Comparison of ENCODE assay signal across 21 cellular contexts in genomic region chr11:57732661-57733060, GRCh38. TPM values are rescaled to one million over a fixed set of nuclear protein-coding genes. Genes with fewer than 3 reads are reported as not detected.
DNase-seq lines count a peak whose midpoint lies in the region; ATAC-seq, FAIRE-seq and TF ChIP-seq lines count a peak whose summit lies in the region.
"Had no signal": no experiment of that assay in that cellular context is flagged by ENCODE, and none has a peak within 500 bp of the region (broad histone marks: within the 10 kb centered on the region; RNA-seq: fewer than 3 reads in every experiment).

No MANE protein-coding gene starts in this region.

- TF ChIP-seq CTCF in PC-9 (conservative IDR thresholded peaks at IDR 0.05), result no peak
- TF ChIP-seq CTCF in K562 (IDR thresholded peaks at IDR 0.05 in 2 of 3, conservative IDR thresholded peaks at IDR 0.05 in 1 of 3; ENCODE audit: insufficient read depth in 2 of 3, low read depth in 1 of 3, low read length in 3 of 3), result no peak

- no peaks in the 10 kb centered on the region for H3K9me3 ChIP-seq in CD4-positive, CD25-positive, alpha-beta regulatory T cell (ENCODE audit: control insufficient read depth in 2 of 2, low read length in 2 of 2)
- H3K9me3 ChIP-seq in PC-9 (ENCODE audit: insufficient read depth, low read depth), result no peaks in the 10 kb centered on the region
- H3K9me3 ChIP-seq in K562 (replicated peaks; ENCODE audit: control insufficient read depth, insufficient read depth, low read depth, low read length), result no peaks in the 10 kb centered on the region
- no peaks in the 10 kb centered on the region for H3K9me3 ChIP-seq in small intestine (ENCODE audit: control insufficient read depth, low read depth)
- no peaks in the 10 kb centered on the region for H3K9me3 ChIP-seq in right cardiac atrium (ENCODE audit: control insufficient read depth, low read length)

- BruUV-seq in PC-9 (replicated peaks; lab: Mats Ljungman, UMichigan) (no TSS peak), K562 (replicated peaks; lab: Mats Ljungman, UMichigan) (no TSS peak)

- H3K4me1 Mint-ChIP-seq in CD4-positive, CD25-positive, alpha-beta regulatory T cell, result peaks cover 11 to 25% (median 17%) of the 10 kb centered on the region in 4 donors

- FAIRE-seq in K562 (lab: Jason Lieb, UNC) (no peak), small intestine (lab: Jason Lieb, UNC) (no peak)
- FAIRE-seq: D721Med, G401.6, H54 had no signal

- POLR2A ChIA-PET in PC-9 (lab: Charles Lee; ENCODE audit: unreplicated experiment) (interaction anchor here (0.6 to 1.1 kb wide), 3 partner anchors 11 to 29 kb away, joined by 5 to 7 read pairs (median 6); no protein-coding TSS in a partner anchor), K562 (lab: Yijun Ruan, JAX) (interaction anchor here (0.6 to 1.9 kb wide), 7 partner anchors 9 to 387 kb away, joined by 3 to 7 read pairs (median 4); partner anchors contain the start of gene SELENOH)

- no peak for TF ChIP-seq POLR2A in K562 (conservative IDR thresholded peaks at IDR 0.05)

- 64% methylated on average over 1 of the region's 1 CpG for WGBS in K562 (ENCODE audit: insufficient coverage, low coverage, missing lambda C conversion rate)
- 47 to 98% (median 54%) methylated on average over 1 of the region's 1 CpG for WGBS in small intestine, 3 donors
- 96% methylated on average over 1 of the region's 1 CpG for WGBS in right cardiac atrium

- H3K27ac Mint-ChIP-seq in CD4-positive, CD25-positive, alpha-beta regulatory T cell, result peak overlapping the region in 2 of 3 donors; percentile 3 to 67
- H3K27ac Mint-ChIP-seq: CD8-positive, alpha-beta T cell; IgD-negative memory B cell had no signal

- H3K79me2 ChIP-seq in PC-9 (ENCODE audit: low read depth) (peaks cover 85% of the 10 kb centered on the region), K562 (ENCODE audit: control insufficient read depth, insufficient read depth, low read length) (peaks cover 95% of the 10 kb centered on the region)

- H3F3A ChIP-seq in PC-9 (ENCODE audit: insufficient read depth, low read depth), result peaks cover 36% of the 10 kb centered on the region

- no peak overlapping the region for H3K9ac ChIP-seq in K562 (ENCODE audit: insufficient read depth in 1 of 2, low read depth in 2 of 2, low read length in 2 of 2)
- H3K9ac ChIP-seq: GM23248 had no signal

- no peaks in the 10 kb centered on the region for H3K9me3 Mint-ChIP-seq in CD4-positive, CD25-positive, alpha-beta regulatory T cell
- H3K9me3 Mint-ChIP-seq: CD8-positive, alpha-beta T cell; IgD-negative memory B cell had no signal

- CTCF ChIA-PET in PC-9 (lab: Charles Lee) (interaction anchor here (0.7 kb wide), 1 partner anchor 248 kb away, joined by 11 read pairs; no protein-coding TSS in a partner anchor), K562 (lab: Yijun Ruan, JAX; ENCODE audit: low intra/inter-chr PET ratio) (no interaction called here)

- H3K27me3 ChIP-seq in CD4-positive, CD25-positive, alpha-beta regulatory T cell (ENCODE audit: control insufficient read depth, insufficient read depth, low read length), result no peaks in the 10 kb centered on the region
- H3K27me3 ChIP-seq in PC-9 (ENCODE audit: insufficient read depth, low read depth), result no peaks in the 10 kb centered on the region
- no peaks in the 10 kb centered on the region for H3K27me3 ChIP-seq in K562 (ENCODE audit: control insufficient read depth in 2 of 2, insufficient read depth in 2 of 2, low read length in 2 of 2)
- H3K27me3 ChIP-seq in small intestine (ENCODE audit: control insufficient read depth in 2 of 2, insufficient read depth in 2 of 2, low read length in 2 of 2), result no peaks in the 10 kb centered on the region
- no peaks in the 10 kb centered on the region for H3K27me3 ChIP-seq in right cardiac atrium (ENCODE audit: control insufficient read depth, insufficient read depth)

- H3K4me1 ChIP-seq in CD4-positive, CD25-positive, alpha-beta regulatory T cell (ENCODE audit: control insufficient read depth, insufficient read depth, low read length, poor library complexity, severe bottlenecking), result no peaks in the 10 kb centered on the region
- H3K4me1 ChIP-seq in PC-9 (replicated peaks; ENCODE audit: insufficient read depth) (peaks cover 31% of the 10 kb centered on the region), K562 (replicated peaks in 1 of 2; ENCODE audit: control insufficient read depth in 2 of 2, insufficient read depth in 2 of 2, low read length in 2 of 2) (peaks cover 15 to 17% of the 10 kb centered on the region in 2 experiments), small intestine (ENCODE audit: control insufficient read depth in 2 of 2, insufficient read depth in 1 of 2, low read depth in 1 of 2, low read length in 1 of 2) (no peaks in the 10 kb centered on the region), right cardiac atrium (ENCODE audit: control insufficient read depth, insufficient read depth, low read length) (no peaks in the 10 kb centered on the region)

- H3K4me2 ChIP-seq in PC-9 (peak overlapping the region; percentile 73), K562 (ENCODE audit: insufficient read depth, low read length) (no peak overlapping the region)

- no peaks in the 10 kb centered on the region for H3K9me1 ChIP-seq in K562 (ENCODE audit: control insufficient read depth, insufficient read depth, low read length)

- H3K4me3 Mint-ChIP-seq in CD4-positive, CD25-positive, alpha-beta regulatory T cell, result no peak overlapping the region
- H3K4me3 Mint-ChIP-seq: CD8-positive, alpha-beta T cell; IgD-negative memory B cell had no signal

- H3K36me3 Mint-ChIP-seq in CD4-positive, CD25-positive, alpha-beta regulatory T cell, result peaks cover 10% of the 10 kb centered on the region
- H3K36me3 Mint-ChIP-seq: IgD-negative memory B cell had no signal

- H4K20me1 ChIP-seq in PC-9 (ENCODE audit: insufficient read depth) (no peaks in the 10 kb centered on the region), K562 (replicated peaks; ENCODE audit: control insufficient read depth, insufficient read depth, low read length) (peaks cover 7% of the 10 kb centered on the region)

- DNase-seq in CD4-positive, CD25-positive, alpha-beta regulatory T cell, result no peak
- DNase-seq in PC-9 (peak; percentile 12 to 59), K562 (ENCODE audit: extremely low read depth in 1 of 4, low spot score in 3 of 4) (no peak), small intestine (peak; percentile 69), iPS-NIHi7 (ENCODE audit: extremely low spot score) (no peak), right cardiac atrium (no peak), cortex of kidney (lab: John Stamatoyannopoulos, UW) (no peak)
- DNase-seq: ACHN; C1 segment of cervical spinal cord; CD8-positive, alpha-beta T cell; COR-L47; DMS153; DMS79 treated with DMSO at 0.1 percent for 48 hours; EL; GM23248 had no signal

- intact Hi-C loops in PC-9 (cut with micrococcal nuclease; ENCODE audit: unreplicated experiment) (loop anchor here (1.0 kb wide), 3 partner anchors 20 to 67 kb away; partner anchors contain the start of genes MED19 and TMX2), K562 (cut with micrococcal nuclease) (no loop called here), right cardiac atrium (cut with DNase I) (no loop called here)

- H3K27me3 Mint-ChIP-seq in CD4-positive, CD25-positive, alpha-beta regulatory T cell, result no peaks in the 10 kb centered on the region
- H3K27me3 Mint-ChIP-seq: IgD-negative memory B cell had no signal

- H3K9me2 ChIP-seq in PC-9 (ENCODE audit: insufficient read depth), result no peaks in the 10 kb centered on the region

- no peak overlapping the region for H3K4me3 ChIP-seq in CD4-positive, CD25-positive, alpha-beta regulatory T cell (ENCODE audit: low read depth, low read length)
- H3K4me3 ChIP-seq in PC-9, result peak overlapping the region; percentile 15; the same call in 1 of the 2 replicates
- H3K4me3 ChIP-seq in K562, result no peak overlapping the region
- no peak overlapping the region for H3K4me3 ChIP-seq in small intestine (ENCODE audit: low read depth in 1 of 2, low read length in 2 of 2)
- no peak overlapping the region for H3K4me3 ChIP-seq in right cardiac atrium (ENCODE audit: low read length)
- H3K4me3 ChIP-seq: GM23248 had no signal

- no peak overlapping the region for H3K27ac ChIP-seq in CD4-positive, CD25-positive, alpha-beta regulatory T cell (ENCODE audit: insufficient read depth, low read length, poor library complexity, severe bottlenecking)
- H3K27ac ChIP-seq in PC-9 (peak overlapping the region; percentile 90), K562 (ENCODE audit: extremely low read depth, low read depth, low read length) (peak overlapping the region; percentile 8; the same call in 1 of the 3 replicates), small intestine (ENCODE audit: low read depth in 1 of 2, low read length in 1 of 2) (no peak overlapping the region), right cardiac atrium (ENCODE audit: low read length) (no peak overlapping the region)
- H3K27ac ChIP-seq: GM23248 had no signal

- in situ Hi-C loops in K562 (cut with MboI), result no loop called here

- peaks cover 10% of the 10 kb centered on the region for H3K36me3 ChIP-seq in CD4-positive, CD25-positive, alpha-beta regulatory T cell (ENCODE audit: control insufficient read depth, insufficient read depth, low read length)
- H3K36me3 ChIP-seq in PC-9 (ENCODE audit: low read depth), result peaks cover 13% of the 10 kb centered on the region; the same call in 1 of the 2 replicates
- peaks cover 70% of the 10 kb centered on the region for H3K36me3 ChIP-seq in K562 (ENCODE audit: control insufficient read depth, insufficient read depth, low read length)
- H3K36me3 ChIP-seq in small intestine (ENCODE audit: control insufficient read depth in 2 of 2, insufficient read depth in 2 of 2, low read length in 2 of 2), result no peaks in the 10 kb centered on the region

- no peak for ATAC-seq in CD4-positive, CD25-positive, alpha-beta regulatory T cell (ENCODE audit: low read depth in 2 of 2)
- ATAC-seq in K562 (0 out of 3 replicates have a peak, but pooled peaks have one; percentile 13), right cardiac atrium (no peak)
- ATAC-seq: CD8-positive, alpha-beta T cell had no signal

- H2AFZ ChIP-seq in PC-9, result no peak overlapping the region
- no peak overlapping the region for H2AFZ ChIP-seq in K562 (ENCODE audit: low read depth, low read length)
- H2AFZ ChIP-seq: GM23248 had no signal

- no peak for TF ChIP-seq RAD21 in K562 (CRISPR knock-in tag; conservative IDR thresholded peaks at IDR 0.05 in 1 of 2, IDR thresholded peaks at IDR 0.05 in 1 of 2)

- TF ChIP-seq EP300 in K562 (IDR thresholded peaks at IDR 0.05; ENCODE audit: low read length), result no peak

RNA-seq across cellular contexts. Expression of gene SELENOH, which starts 8.6 kb away (rescaled TPM):
- total RNA-seq in CD4-positive, CD25-positive, alpha-beta regulatory T cell, result 68.6 TPM
- polyA plus RNA-seq in CD4-positive, CD25-positive, alpha-beta regulatory T cell, result 100 to 1,000 TPM; 205 to 248 (median 214) TPM
- total RNA-seq in PC-9 (2021) (211 and 318 TPM in 2 replicates), K562 (2014; rRNA removed) (254 and 261 TPM in 2 replicates), K562 (2014; rRNA removed; fragmentation: Illumina TruSeq; extraction: Trizol) (47.8 and 49.2 TPM in 2 replicates), K562 (2015; rRNA removed; fragmentation: Illumina TruSeq; extraction: Trizol) (118 and 136 TPM in 2 replicates), K562 (2021) (194 and 216 TPM in 2 replicates), right cardiac atrium (100 to 1,000 TPM in 2 of 4 donors, 10 to 100 TPM in 2; 91.3 to 110 (median 99.1) TPM)
- total RNA-seq in K562 (2011; cell fraction: chromatin; rRNA removed; ENCODE audit: low replicate concordance), result 83.6 and 114 TPM in 2 replicates
- total RNA-seq in K562 (2011; cell fraction: nucleolus; rRNA removed), result 79.0 and 105 TPM in 2 replicates
- total RNA-seq in K562 (2011; cell fraction: nucleoplasm; rRNA removed), result 100 and 130 TPM in 2 replicates
- polyA plus RNA-seq in K562 (2011; rRNA removed) (116 and 120 TPM in 2 replicates), K562 (2014; fragmentation: Illumina TruSeq; extraction: Trizol) (33.9 and 70.6 TPM in 2 replicates), K562 (2014; fragmentation: Nextera tagmentation; extraction: Ambion mirVana) (10 to 100 TPM; 16.6 to 39.5 TPM), K562 (2014; rRNA removed) (278 and 299 TPM in 2 replicates), small intestine (100 to 1,000 TPM in 2 of 3 donors, 10 to 100 TPM in 1; 78.3 to 148 (median 144) TPM), right cardiac atrium (163 TPM)
- 130 and 220 TPM in 2 replicates for polyA plus RNA-seq in K562 (2011; cell fraction: cytosol; rRNA removed)
- 80.1 and 86.3 TPM in 2 replicates for polyA plus RNA-seq in K562 (2011; cell fraction: nucleus; rRNA removed)
- polyA plus RNA-seq in K562 (2012), result 164 and 181 TPM in 2 replicates
- polyA minus RNA-seq in K562 (2011; rRNA and poly(A)+ RNA removed), result 18.6 and 22.8 TPM in 2 replicates
- polyA minus RNA-seq in K562 (2011; cell fraction: cytosol; rRNA and poly(A)+ RNA removed), result 22.3 and 25.8 TPM in 2 replicates
- polyA minus RNA-seq in K562 (2011; cell fraction: nucleus; rRNA and poly(A)+ RNA removed), result 33.8 and 45.2 TPM in 2 replicates

RNA-seq across cellular contexts. Expression of gene BTBD18, which starts 19.0 kb away (rescaled TPM):
- total RNA-seq in CD4-positive, CD25-positive, alpha-beta regulatory T cell, result not detected
- under 1 TPM; 0.20 to 0.61 (median 0.52) TPM for polyA plus RNA-seq in CD4-positive, CD25-positive, alpha-beta regulatory T cell
- not detected in 2 replicates for total RNA-seq in PC-9 (2021)
- not detected in 2 replicates for total RNA-seq in K562 (2011; cell fraction: chromatin; rRNA removed; ENCODE audit: low replicate concordance)
- total RNA-seq in K562 (2011; cell fraction: nucleolus; rRNA removed), result not detected in 2 replicates
- not detected in 2 replicates for total RNA-seq in K562 (2011; cell fraction: nucleoplasm; rRNA removed)
- not detected in 2 replicates for total RNA-seq in K562 (2014; rRNA removed)
- total RNA-seq in K562 (2014; rRNA removed; fragmentation: Illumina TruSeq; extraction: Trizol), result not detected in 2 replicates
- not detected in 2 replicates for total RNA-seq in K562 (2015; rRNA removed; fragmentation: Illumina TruSeq; extraction: Trizol)
- total RNA-seq in K562 (2021), result not detected in 2 replicates
- not detected in 2 replicates for polyA plus RNA-seq in K562 (2011; rRNA removed)
- not detected in 2 replicates for polyA plus RNA-seq in K562 (2011; cell fraction: cytosol; rRNA removed)
- polyA plus RNA-seq in K562 (2011; cell fraction: nucleus; rRNA removed), result not detected in 2 replicates
- polyA plus RNA-seq in K562 (2012), result 0.10 and 0.18 TPM in 2 replicates
- not detected in 2 replicates for polyA plus RNA-seq in K562 (2014; fragmentation: Illumina TruSeq; extraction: Trizol)
- under 1 TPM in 1 of 2 experiments, not detected in 1; 0.06 TPM for polyA plus RNA-seq in K562 (2014; fragmentation: Nextera tagmentation; extraction: Ambion mirVana)
- not detected in 2 replicates for polyA plus RNA-seq in K562 (2014; rRNA removed)
- polyA minus RNA-seq in K562 (2011; rRNA and poly(A)+ RNA removed), result not detected in 2 replicates
- not detected in 2 replicates for polyA minus RNA-seq in K562 (2011; cell fraction: cytosol; rRNA and poly(A)+ RNA removed)
- not detected in 2 replicates for polyA minus RNA-seq in K562 (2011; cell fraction: nucleus; rRNA and poly(A)+ RNA removed)
- not detected for polyA plus RNA-seq in small intestine
- not detected for total RNA-seq in right cardiac atrium
- polyA plus RNA-seq in right cardiac atrium, result 0.02 TPM
- total RNA-seq: A172; CD8-positive, alpha-beta T cell; GM23248; HT-29 had no signal
- polyA plus RNA-seq: GM23248 had no signal

RNA-seq across cellular contexts. Expression of gene TMX2, which starts 20.3 kb away (rescaled TPM):
- 33.3 TPM for total RNA-seq in CD4-positive, CD25-positive, alpha-beta regulatory T cell
- polyA plus RNA-seq in CD4-positive, CD25-positive, alpha-beta regulatory T cell, result 10 to 100 TPM; 63.2 to 92.4 (median 72.8) TPM
- 124 and 138 TPM in 2 replicates for total RNA-seq in PC-9 (2021)
- 254 and 323 TPM in 2 replicates for total RNA-seq in K562 (2011; cell fraction: chromatin; rRNA removed; ENCODE audit: low replicate concordance)
- total RNA-seq in K562 (2011; cell fraction: nucleolus; rRNA removed), result 286 and 299 TPM in 2 replicates
- 359 and 435 TPM in 2 replicates for total RNA-seq in K562 (2011; cell fraction: nucleoplasm; rRNA removed)
- total RNA-seq in K562 (2014; rRNA removed), result 184 and 195 TPM in 2 replicates
- 232 and 235 TPM in 2 replicates for total RNA-seq in K562 (2014; rRNA removed; fragmentation: Illumina TruSeq; extraction: Trizol)
- total RNA-seq in K562 (2015; rRNA removed; fragmentation: Illumina TruSeq; extraction: Trizol), result 215 and 227 TPM in 2 replicates
- total RNA-seq in K562 (2021), result 175 and 176 TPM in 2 replicates
- 169 and 192 TPM in 2 replicates for polyA plus RNA-seq in K562 (2011; rRNA removed)
- 147 and 153 TPM in 2 replicates for polyA plus RNA-seq in K562 (2011; cell fraction: cytosol; rRNA removed)
- 239 and 329 TPM in 2 replicates for polyA plus RNA-seq in K562 (2011; cell fraction: nucleus; rRNA removed)
- polyA plus RNA-seq in K562 (2012), result 152 and 169 TPM in 2 replicates
- polyA plus RNA-seq in K562 (2014; fragmentation: Illumina TruSeq; extraction: Trizol), result 243 and 281 TPM in 2 replicates
- 100 to 1,000 TPM; 381 to 433 TPM for polyA plus RNA-seq in K562 (2014; fragmentation: Nextera tagmentation; extraction: Ambion mirVana)
- 218 and 224 TPM in 2 replicates for polyA plus RNA-seq in K562 (2014; rRNA removed)
- 211 and 260 TPM in 2 replicates for polyA minus RNA-seq in K562 (2011; rRNA and poly(A)+ RNA removed)
- 74.3 and 111 TPM in 2 replicates for polyA minus RNA-seq in K562 (2011; cell fraction: cytosol; rRNA and poly(A)+ RNA removed)
- 62.1 and 97.1 TPM in 2 replicates for polyA minus RNA-seq in K562 (2011; cell fraction: nucleus; rRNA and poly(A)+ RNA removed)
- 100 to 1,000 TPM in 1 of 3 donors, 10 to 100 TPM in 2; 43.4 to 152 (median 63.0) TPM for polyA plus RNA-seq in small intestine
- 10 to 100 TPM; 57.4 to 78.1 (median 70.8) TPM for total RNA-seq in right cardiac atrium
- polyA plus RNA-seq in right cardiac atrium, result 73.2 TPM

RNA-seq across cellular contexts. Expression of gene MED19, which starts 20.6 kb away (rescaled TPM):
- total RNA-seq in CD4-positive, CD25-positive, alpha-beta regulatory T cell, result 13.7 TPM
- polyA plus RNA-seq in CD4-positive, CD25-positive, alpha-beta regulatory T cell, result 10 to 100 TPM; 15.3 to 22.6 (median 20.8) TPM
- total RNA-seq in PC-9 (2021) (25.3 and 26.9 TPM in 2 replicates), K562 (2014; rRNA removed) (19.3 and 23.5 TPM in 2 replicates), K562 (2014; rRNA removed; fragmentation: Illumina TruSeq; extraction: Trizol) (13.9 and 14.9 TPM in 2 replicates), K562 (2015; rRNA removed; fragmentation: Illumina TruSeq; extraction: Trizol) (15.0 and 17.2 TPM in 2 replicates), K562 (2021) (13.7 and 14.0 TPM in 2 replicates), right cardiac atrium (10 to 100 TPM in 2 of 4 donors, 1 to 10 TPM in 2; 8.4 to 10.5 (median 9.5) TPM)
- 14.1 and 17.9 TPM in 2 replicates for total RNA-seq in K562 (2011; cell fraction: chromatin; rRNA removed; ENCODE audit: low replicate concordance)
- total RNA-seq in K562 (2011; cell fraction: nucleolus; rRNA removed), result 13.6 and 15.0 TPM in 2 replicates
- 11.6 and 12.5 TPM in 2 replicates for total RNA-seq in K562 (2011; cell fraction: nucleoplasm; rRNA removed)
- polyA plus RNA-seq in K562 (2011; rRNA removed) (16.4 and 19.2 TPM in 2 replicates), K562 (2014; fragmentation: Illumina TruSeq; extraction: Trizol) (17.7 and 19.8 TPM in 2 replicates), K562 (2014; fragmentation: Nextera tagmentation; extraction: Ambion mirVana) (1 to 10 TPM; 7.3 to 7.9 TPM), K562 (2014; rRNA removed) (15.9 and 22.1 TPM in 2 replicates), small intestine (10 to 100 TPM; 15.9 to 18.4 (median 18.2) TPM), right cardiac atrium (9.8 TPM)
- polyA plus RNA-seq in K562 (2011; cell fraction: cytosol; rRNA removed), result 22.5 and 55.4 TPM in 2 replicates
- polyA plus RNA-seq in K562 (2011; cell fraction: nucleus; rRNA removed), result 15.2 and 18.3 TPM in 2 replicates
- 15.4 and 19.6 TPM in 2 replicates for polyA plus RNA-seq in K562 (2012)
- 7.4 and 10.3 TPM in 2 replicates for polyA minus RNA-seq in K562 (2011; rRNA and poly(A)+ RNA removed)
- 4.0 and 5.4 TPM in 2 replicates for polyA minus RNA-seq in K562 (2011; cell fraction: cytosol; rRNA and poly(A)+ RNA removed)
- 4.7 and 5.3 TPM in 2 replicates for polyA minus RNA-seq in K562 (2011; cell fraction: nucleus; rRNA and poly(A)+ RNA removed)

RNA-seq across cellular contexts. Expression of gene CTNND1, which starts 28.9 kb away (rescaled TPM):
- 19.4 TPM for total RNA-seq in CD4-positive, CD25-positive, alpha-beta regulatory T cell
- 1 to 10 TPM in 3 of 4 donors, under 1 TPM in 1; 0.53 to 4.4 (median 2.0) TPM for polyA plus RNA-seq in CD4-positive, CD25-positive, alpha-beta regulatory T cell
- total RNA-seq in PC-9 (2021), result 340 and 413 TPM in 2 replicates
- total RNA-seq in K562 (2011; cell fraction: chromatin; rRNA removed; ENCODE audit: low replicate concordance), result 231 and 262 TPM in 2 replicates
- 84.4 and 84.7 TPM in 2 replicates for total RNA-seq in K562 (2011; cell fraction: nucleolus; rRNA removed)
- total RNA-seq in K562 (2011; cell fraction: nucleoplasm; rRNA removed), result 126 and 154 TPM in 2 replicates
- total RNA-seq in K562 (2014; rRNA removed), result 38.2 and 48.9 TPM in 2 replicates
- total RNA-seq in K562 (2014; rRNA removed; fragmentation: Illumina TruSeq; extraction: Trizol), result 37.4 and 41.7 TPM in 2 replicates
- total RNA-seq in K562 (2015; rRNA removed; fragmentation: Illumina TruSeq; extraction: Trizol), result 41.5 and 43.3 TPM in 2 replicates
- 55.0 and 59.4 TPM in 2 replicates for total RNA-seq in K562 (2021)
- 74.0 and 84.2 TPM in 2 replicates for polyA plus RNA-seq in K562 (2011; rRNA removed)
- 57.8 and 67.2 TPM in 2 replicates for polyA plus RNA-seq in K562 (2011; cell fraction: cytosol; rRNA removed)
- 68.6 and 69.0 TPM in 2 replicates for polyA plus RNA-seq in K562 (2011; cell fraction: nucleus; rRNA removed)
- polyA plus RNA-seq in K562 (2012), result 35.7 and 45.2 TPM in 2 replicates
- polyA plus RNA-seq in K562 (2014; fragmentation: Illumina TruSeq; extraction: Trizol), result 47.2 and 54.9 TPM in 2 replicates
- 10 to 100 TPM; 11.1 to 23.8 TPM for polyA plus RNA-seq in K562 (2014; fragmentation: Nextera tagmentation; extraction: Ambion mirVana)
- 33.6 and 36.8 TPM in 2 replicates for polyA plus RNA-seq in K562 (2014; rRNA removed)
- polyA minus RNA-seq in K562 (2011; rRNA and poly(A)+ RNA removed), result 136 and 146 TPM in 2 replicates
- polyA minus RNA-seq in K562 (2011; cell fraction: cytosol; rRNA and poly(A)+ RNA removed), result 61.1 and 105 TPM in 2 replicates
- polyA minus RNA-seq in K562 (2011; cell fraction: nucleus; rRNA and poly(A)+ RNA removed), result 34.9 and 59.4 TPM in 2 replicates
- 100 to 1,000 TPM in 1 of 3 donors, 10 to 100 TPM in 2; 62.2 to 148 (median 89.7) TPM for polyA plus RNA-seq in small intestine
- total RNA-seq in right cardiac atrium, result 10 to 100 TPM; 66.6 to 98.6 (median 77.5) TPM
- polyA plus RNA-seq in right cardiac atrium, result 32.2 TPM

Comparison
In these comparisons a context has a peak if more than half of its experiments do, and no peak if none do; other contexts are left out.
1. DNase-seq: peak in PC-9 (2 of 2) and small intestine (single experiment); none in CD4-positive, CD25-positive, alpha-beta regulatory T cell (0 of 3), K562 (0 of 4), iPS-NIHi7 (single experiment), right cardiac atrium (0 of 3) and cortex of kidney (single experiment).
2. H3K27ac ChIP-seq: peak in PC-9 (single experiment) and K562 (single experiment); none in CD4-positive, CD25-positive, alpha-beta regulatory T cell (single experiment), small intestine (0 of 2) and right cardiac atrium (single experiment).